1 cellular context compared by ENCODE assay signal in the genomic region with DNA sequence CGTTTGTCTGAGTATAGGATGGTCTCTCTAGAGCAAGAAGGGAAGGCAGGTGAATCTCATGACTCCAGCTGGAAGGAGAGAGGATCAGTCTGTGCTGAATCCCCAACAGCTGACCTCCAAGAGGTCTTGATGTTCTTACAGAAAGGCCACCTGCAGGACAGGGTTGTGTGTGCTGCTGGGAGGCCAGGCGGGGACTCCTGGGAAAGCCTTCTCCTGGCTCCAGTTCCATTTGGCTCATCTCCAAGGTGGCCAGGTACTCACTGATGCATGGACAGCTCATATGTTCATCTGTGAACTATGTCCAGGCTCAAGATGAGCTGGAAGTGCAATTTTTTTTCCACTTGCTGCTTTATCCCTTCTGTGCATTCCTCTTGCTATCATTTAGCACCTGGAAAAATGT.
TF ChIP-seq lines count a peak whose summit lies in the region.

No MANE protein-coding gene starts in this region.

TF ChIP-seq in WTC11, 78 proteins besides CTCF, POLR2A, EP300 and RAD21 (continued from another document):
- TF ChIP-seq, protein P1, sequence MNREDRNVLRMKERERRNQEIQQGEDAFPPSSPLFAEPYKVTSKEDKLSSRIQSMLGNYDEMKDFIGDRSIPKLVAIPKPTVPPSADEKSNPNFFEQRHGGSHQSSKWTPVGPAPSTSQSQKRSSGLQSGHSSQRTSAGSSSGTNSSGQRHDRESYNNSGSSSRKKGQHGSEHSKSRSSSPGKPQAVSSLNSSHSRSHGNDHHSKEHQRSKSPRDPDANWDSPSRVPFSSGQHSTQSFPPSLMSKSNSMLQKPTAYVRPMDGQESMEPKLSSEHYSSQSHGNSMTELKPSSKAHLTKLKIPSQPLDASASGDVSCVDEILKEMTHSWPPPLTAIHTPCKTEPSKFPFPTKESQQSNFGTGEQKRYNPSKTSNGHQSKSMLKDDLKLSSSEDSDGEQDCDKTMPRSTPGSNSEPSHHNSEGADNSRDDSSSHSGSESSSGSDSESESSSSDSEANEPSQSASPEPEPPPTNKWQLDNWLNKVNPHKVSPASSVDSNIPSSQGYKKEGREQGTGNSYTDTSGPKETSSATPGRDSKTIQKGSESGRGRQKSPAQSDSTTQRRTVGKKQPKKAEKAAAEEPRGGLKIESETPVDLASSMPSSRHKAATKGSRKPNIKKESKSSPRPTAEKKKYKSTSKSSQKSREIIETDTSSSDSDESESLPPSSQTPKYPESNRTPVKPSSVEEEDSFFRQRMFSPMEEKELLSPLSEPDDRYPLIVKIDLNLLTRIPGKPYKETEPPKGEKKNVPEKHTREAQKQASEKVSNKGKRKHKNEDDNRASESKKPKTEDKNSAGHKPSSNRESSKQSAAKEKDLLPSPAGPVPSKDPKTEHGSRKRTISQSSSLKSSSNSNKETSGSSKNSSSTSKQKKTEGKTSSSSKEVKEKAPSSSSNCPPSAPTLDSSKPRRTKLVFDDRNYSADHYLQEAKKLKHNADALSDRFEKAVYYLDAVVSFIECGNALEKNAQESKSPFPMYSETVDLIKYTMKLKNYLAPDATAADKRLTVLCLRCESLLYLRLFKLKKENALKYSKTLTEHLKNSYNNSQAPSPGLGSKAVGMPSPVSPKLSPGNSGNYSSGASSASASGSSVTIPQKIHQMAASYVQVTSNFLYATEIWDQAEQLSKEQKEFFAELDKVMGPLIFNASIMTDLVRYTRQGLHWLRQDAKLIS (CRISPR knock-in tag; IDR thresholded peaks at IDR 0.05; ENCODE audit: borderline replicate concordance) = no peak
- TF ChIP-seq, protein P2, sequence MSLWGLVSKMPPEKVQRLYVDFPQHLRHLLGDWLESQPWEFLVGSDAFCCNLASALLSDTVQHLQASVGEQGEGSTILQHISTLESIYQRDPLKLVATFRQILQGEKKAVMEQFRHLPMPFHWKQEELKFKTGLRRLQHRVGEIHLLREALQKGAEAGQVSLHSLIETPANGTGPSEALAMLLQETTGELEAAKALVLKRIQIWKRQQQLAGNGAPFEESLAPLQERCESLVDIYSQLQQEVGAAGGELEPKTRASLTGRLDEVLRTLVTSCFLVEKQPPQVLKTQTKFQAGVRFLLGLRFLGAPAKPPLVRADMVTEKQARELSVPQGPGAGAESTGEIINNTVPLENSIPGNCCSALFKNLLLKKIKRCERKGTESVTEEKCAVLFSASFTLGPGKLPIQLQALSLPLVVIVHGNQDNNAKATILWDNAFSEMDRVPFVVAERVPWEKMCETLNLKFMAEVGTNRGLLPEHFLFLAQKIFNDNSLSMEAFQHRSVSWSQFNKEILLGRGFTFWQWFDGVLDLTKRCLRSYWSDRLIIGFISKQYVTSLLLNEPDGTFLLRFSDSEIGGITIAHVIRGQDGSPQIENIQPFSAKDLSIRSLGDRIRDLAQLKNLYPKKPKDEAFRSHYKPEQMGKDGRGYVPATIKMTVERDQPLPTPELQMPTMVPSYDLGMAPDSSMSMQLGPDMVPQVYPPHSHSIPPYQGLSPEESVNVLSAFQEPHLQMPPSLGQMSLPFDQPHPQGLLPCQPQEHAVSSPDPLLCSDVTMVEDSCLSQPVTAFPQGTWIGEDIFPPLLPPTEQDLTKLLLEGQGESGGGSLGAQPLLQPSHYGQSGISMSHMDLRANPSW (CRISPR knock-in tag; conservative IDR thresholded peaks at IDR 0.05; ENCODE audit: low read depth) = no peak
